9 cellular contexts compared by ENCODE assay signal in the genomic region with DNA sequence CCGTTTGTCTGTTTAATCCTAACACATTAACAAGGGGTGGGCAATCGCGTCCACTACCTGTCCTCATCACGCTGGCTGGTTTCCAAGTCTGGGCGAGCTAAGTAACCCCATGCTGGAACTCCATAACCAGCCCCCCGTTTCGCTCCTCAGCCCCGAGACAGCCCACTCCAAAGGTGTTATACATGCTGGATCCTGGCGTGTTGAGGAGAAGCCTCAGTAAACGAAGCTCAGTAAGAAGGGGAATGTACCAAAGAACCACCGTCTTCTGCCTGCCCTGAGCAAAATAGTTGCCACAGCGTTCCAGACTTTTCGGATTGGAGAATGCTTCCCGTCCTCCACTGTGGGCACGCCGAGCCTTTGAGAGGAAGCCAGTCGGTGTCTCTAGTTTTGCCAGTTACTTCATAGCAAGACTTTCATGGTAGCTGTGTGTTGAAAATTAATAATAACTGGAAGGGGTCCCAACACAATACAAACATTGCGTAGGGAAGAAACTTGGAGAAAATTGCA. TPM values are rescaled to one million over a fixed set of nuclear protein-coding genes. Genes with fewer than 3 reads are reported as not detected.
DNase-seq lines count a peak whose midpoint lies in the region; ATAC-seq lines count a peak whose summit lies in the region.
"Had no signal": no experiment of that assay in that cellular context is flagged by ENCODE, and none has a peak within 500 bp of the region (broad histone marks: within the 10 kb centered on the region; RNA-seq: fewer than 3 reads in every experiment).

No MANE protein-coding gene starts in this region.

- H3K36me3 Mint-ChIP-seq in activated T-helper 2 cell treated with anti-CD3 and anti-CD28 coated beads, Interferon-gamma antibody, Interleukin-2, Interleukin-4, amounts not matched to agents 10 μg/mL and 5 μg/mL and 100 μg/mL, durations not matched to agents 14 hours and 24 hours and 36 hours (ENCODE audit: low read depth) = peaks cover 15% of the 10 kb centered on the region
- H3K36me3 Mint-ChIP-seq in stimulated activated effector memory CD8-positive, alpha-beta T cell treated with anti-CD3 and anti-CD28 coated beads, Interleukin-12 subunit alpha, Interleukin-12 subunit beta, amount 100 ng/mL, for 72 hours = peaks cover 5% of the 10 kb centered on the region

- H3K9me3 ChIP-seq in iPS-18c (ENCODE audit: control insufficient read depth, insufficient read depth, low read length) = peaks cover 2% of the 10 kb centered on the region

- no peak for ATAC-seq in stimulated activated effector memory CD8-positive, alpha-beta T cell treated with anti-CD3 and anti-CD28 coated beads, Interleukin-12 subunit alpha, Interleukin-12 subunit beta, amount 100 ng/mL, for 72 hours

- no peaks in the 10 kb centered on the region for H3K27me3 Mint-ChIP-seq in activated T-helper 2 cell treated with anti-CD3 and anti-CD28 coated beads, Interferon-gamma antibody, Interleukin-2, Interleukin-4, amounts not matched to agents 10 μg/mL and 5 μg/mL and 100 μg/mL, durations not matched to agents 14 hours and 24 hours and 36 hours (ENCODE audit: low read depth)

- no peaks in the 10 kb centered on the region for H3K9me3 Mint-ChIP-seq in activated T-helper 2 cell treated with anti-CD3 and anti-CD28 coated beads, Interferon-gamma antibody, Interleukin-2, Interleukin-4, amounts not matched to agents 10 μg/mL and 5 μg/mL and 100 μg/mL, durations not matched to agents 14 hours and 24 hours and 36 hours
- H3K9me3 Mint-ChIP-seq in stimulated activated effector memory CD8-positive, alpha-beta T cell treated with anti-CD3 and anti-CD28 coated beads, Interleukin-12 subunit alpha, Interleukin-12 subunit beta, amount 100 ng/mL, for 72 hours = no peaks in the 10 kb centered on the region

- H3K27ac Mint-ChIP-seq in activated T-helper 2 cell treated with anti-CD3 and anti-CD28 coated beads, Interferon-gamma antibody, Interleukin-2, Interleukin-4, amounts not matched to agents 10 μg/mL and 5 μg/mL and 100 μg/mL, durations not matched to agents 14 hours and 24 hours and 36 hours = peak overlapping the region; percentile 83
- no peak overlapping the region for H3K27ac Mint-ChIP-seq in stimulated activated effector memory CD8-positive, alpha-beta T cell treated with anti-CD3 and anti-CD28 coated beads, Interleukin-12 subunit alpha, Interleukin-12 subunit beta, amount 100 ng/mL, for 72 hours

- H3K4me3 ChIP-seq in iPS-18c (ENCODE audit: insufficient read depth, low read depth, low read length) = peak overlapping the region; percentile 17; the same call in 1 of the 2 replicates

- H3K4me1 Mint-ChIP-seq in activated T-helper 2 cell treated with anti-CD3 and anti-CD28 coated beads, Interferon-gamma antibody, Interleukin-2, Interleukin-4, amounts not matched to agents 10 μg/mL and 5 μg/mL and 100 μg/mL, durations not matched to agents 14 hours and 24 hours and 36 hours (ENCODE audit: low read depth) = peaks cover 20% of the 10 kb centered on the region
- H3K4me1 Mint-ChIP-seq in stimulated activated effector memory CD8-positive, alpha-beta T cell treated with anti-CD3 and anti-CD28 coated beads, Interleukin-12 subunit alpha, Interleukin-12 subunit beta, amount 100 ng/mL, for 72 hours = peaks cover 29% of the 10 kb centered on the region

- intact Hi-C loops in activated T-helper 2 cell treated with anti-CD3 and anti-CD28 coated beads, Interferon-gamma antibody, Interleukin-2, Interleukin-4, amounts not matched to agents 10 μg/mL and 5 μg/mL and 100 μg/mL, durations not matched to agents 14 hours and 24 hours and 36 hours (cut with micrococcal nuclease) = loop anchor here (5.0 kb wide), 1 partner anchor 33 kb away; no protein-coding TSS in a partner anchor

- DNase-seq in NCI-H510A (lab: John Stamatoyannopoulos, UW) (peak; percentile 14), NCI-H510A treated with DMSO at 0.1 percent for 48 hours (lab: John Stamatoyannopoulos, UW) (no peak), islet precursor cell (no peak), COR-L47 (lab: John Stamatoyannopoulos, UW) (no peak), activated gamma-delta T cell treated with Interleukin-2 at 50 U/mL for 16 hours (no peak)
- DNase-seq in activated T-helper 2 cell treated with anti-CD3 and anti-CD28 coated beads, Interferon-gamma antibody, Interleukin-2, Interleukin-4, amounts not matched to agents 10 μg/mL and 5 μg/mL and 100 μg/mL, durations not matched to agents 14 hours and 24 hours and 36 hours (ENCODE audit: low spot score) = no peak
- DNase-seq in stimulated activated effector memory CD8-positive, alpha-beta T cell treated with anti-CD3 and anti-CD28 coated beads, Interleukin-12 subunit alpha, Interleukin-12 subunit beta, amount 100 ng/mL, for 72 hours (ENCODE audit: low spot score in 2 of 2) = no peak

- peak overlapping the region; percentile 68 for H3K4me3 Mint-ChIP-seq in activated T-helper 2 cell treated with anti-CD3 and anti-CD28 coated beads, Interferon-gamma antibody, Interleukin-2, Interleukin-4, amounts not matched to agents 10 μg/mL and 5 μg/mL and 100 μg/mL, durations not matched to agents 14 hours and 24 hours and 36 hours (ENCODE audit: low read depth)
- peak overlapping the region; percentile 88 for H3K4me3 Mint-ChIP-seq in stimulated activated effector memory CD8-positive, alpha-beta T cell treated with anti-CD3 and anti-CD28 coated beads, Interleukin-12 subunit alpha, Interleukin-12 subunit beta, amount 100 ng/mL, for 72 hours

RNA-seq across cellular contexts. Expression of gene C17orf78, which starts 16.1 kb away (rescaled TPM):
- total RNA-seq in activated T-helper 2 cell treated with anti-CD3 and anti-CD28 coated beads, Interferon-gamma antibody, Interleukin-2, Interleukin-4, amounts not matched to agents 10 μg/mL and 5 μg/mL and 100 μg/mL, durations not matched to agents 14 hours and 24 hours and 36 hours = not detected in 2 replicates
- total RNA-seq: Daoy had no signal

RNA-seq across cellular contexts. Expression of gene ACACA, which starts 46.9 kb away (rescaled TPM):
- total RNA-seq in activated T-helper 2 cell treated with anti-CD3 and anti-CD28 coated beads, Interferon-gamma antibody, Interleukin-2, Interleukin-4, amounts not matched to agents 10 μg/mL and 5 μg/mL and 100 μg/mL, durations not matched to agents 14 hours and 24 hours and 36 hours = 109 and 110 TPM in 2 replicates

RNA-seq across cellular contexts. Expression of gene TADA2A, which starts 47.0 kb away (rescaled TPM):
- 34.3 and 34.6 TPM in 2 replicates for total RNA-seq in activated T-helper 2 cell treated with anti-CD3 and anti-CD28 coated beads, Interferon-gamma antibody, Interleukin-2, Interleukin-4, amounts not matched to agents 10 μg/mL and 5 μg/mL and 100 μg/mL, durations not matched to agents 14 hours and 24 hours and 36 hours
